ENCODE assay signal across 19 cellular contexts in the genomic region with DNA sequence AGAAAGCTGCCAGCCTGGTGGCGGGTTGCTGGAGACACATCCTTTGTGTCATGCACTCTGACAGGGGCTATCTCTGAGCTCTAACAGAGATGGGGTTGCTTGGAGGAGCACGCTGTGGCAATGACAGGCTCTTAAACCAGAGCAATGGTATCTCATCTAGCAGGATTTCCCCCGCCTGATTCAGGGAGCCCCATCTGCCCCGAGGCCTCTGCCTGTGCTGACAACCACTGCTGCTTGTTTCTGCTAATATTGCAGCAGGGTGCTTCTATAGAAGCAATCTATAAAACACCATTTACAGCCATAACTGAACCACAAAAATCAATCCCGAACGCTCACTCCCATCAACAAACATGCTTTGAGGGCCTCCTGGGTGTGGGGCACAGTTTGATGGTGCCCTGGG. TPM values are rescaled to one million over a fixed set of nuclear protein-coding genes. Genes with fewer than 3 reads are reported as not detected.
DNase-seq lines count a peak whose midpoint lies in the region; ATAC-seq and TF ChIP-seq lines count a peak whose summit lies in the region.
"Had no signal": no experiment of that assay in that cellular context is flagged by ENCODE, and none has a peak within 500 bp of the region (broad histone marks: within the 10 kb centered on the region; RNA-seq: fewer than 3 reads in every experiment).

No MANE protein-coding gene starts in this region.

- no peaks in the 10 kb centered on the region for H3K9me3 Mint-ChIP-seq in type B pancreatic cell
- H3K9me3 Mint-ChIP-seq: H9 had no signal

- H3K4me1 ChIP-seq in cardiac muscle cell (ENCODE audit: low read depth) = peaks cover 34% of the 10 kb centered on the region
- peaks cover 8% of the 10 kb centered on the region for H3K4me1 ChIP-seq in adipocyte (ENCODE audit: control insufficient read depth, insufficient read depth, low read length)
- peaks cover 5% of the 10 kb centered on the region for H3K4me1 ChIP-seq in mesenchymal stem cell (ENCODE audit: control insufficient read depth, insufficient read depth, low read depth, low read length)

- H3K27ac Mint-ChIP-seq in type B pancreatic cell = peak overlapping the region; percentile 14
- H3K27ac Mint-ChIP-seq: CD14-positive monocyte, H9 had no signal

- H3K27ac ChIP-seq in cardiac muscle cell (peak overlapping the region; percentile 20), mesenchymal stem cell (ENCODE audit: low read length, poor library complexity, severe bottlenecking) (no peak overlapping the region)
- H3K27ac ChIP-seq: RWPE1 had no signal

- peak overlapping the region in 1 of 2 experiments; percentile 87 for H2BK12ac ChIP-seq in mesenchymal stem cell (ENCODE audit: low read length in 2 of 2)

- no peak overlapping the region for H2AFZ ChIP-seq in mesenchymal stem cell (ENCODE audit: low read depth, low read length)

- H3K14ac ChIP-seq in mesenchymal stem cell (ENCODE audit: low read length in 2 of 2) = no peak overlapping the region

- H3K4me3 Mint-ChIP-seq in type B pancreatic cell = peak overlapping the region; percentile 25
- H3K4me3 Mint-ChIP-seq: CD14-positive monocyte, H9 had no signal

- H3K36me3 ChIP-seq in cardiac muscle cell (no peaks in the 10 kb centered on the region), adipocyte (ENCODE audit: control insufficient read depth, insufficient read depth, low read length, severe bottlenecking) (no peaks in the 10 kb centered on the region), mesenchymal stem cell (ENCODE audit: control insufficient read depth in 1 of 2, insufficient read depth in 2 of 2, low read depth in 1 of 2, low read length in 2 of 2) (no peaks in the 10 kb centered on the region)

- ATAC-seq in Right ventricle myocardium inferior (no peak), HG03108 (IDR thresholded peaks at IDR 0.05; ENCODE audit: unreplicated experiment) (no peak)

- no peaks in the 10 kb centered on the region for H3K27me3 ChIP-seq in cardiac muscle cell
- no peaks in the 10 kb centered on the region for H3K27me3 ChIP-seq in adipocyte (replicated peaks; ENCODE audit: control insufficient read depth, insufficient read depth, low read length)
- no peaks in the 10 kb centered on the region for H3K27me3 ChIP-seq in mesenchymal stem cell (ENCODE audit: control insufficient read depth in 1 of 2, insufficient read depth in 1 of 2, low read length in 2 of 2)

- no peak overlapping the region for H3K23ac ChIP-seq in mesenchymal stem cell (ENCODE audit: low read length in 2 of 2)

- peak overlapping the region; percentile 30 for H4K8ac ChIP-seq in mesenchymal stem cell (ENCODE audit: low read length)

- no peaks in the 10 kb centered on the region for H3K36me3 Mint-ChIP-seq in type B pancreatic cell
- H3K36me3 Mint-ChIP-seq: CD14-positive monocyte had no signal

- peaks cover 5% of the 10 kb centered on the region for H3K27me3 Mint-ChIP-seq in type B pancreatic cell

- H3K9ac ChIP-seq in adipocyte (ENCODE audit: low read length) = no peak overlapping the region
- H3K9ac ChIP-seq in mesenchymal stem cell (ENCODE audit: low read length) = no peak overlapping the region

- no peak overlapping the region for H2BK120ac ChIP-seq in mesenchymal stem cell (ENCODE audit: low read depth, low read length)

- no peak overlapping the region for H2AK5ac ChIP-seq in mesenchymal stem cell (ENCODE audit: low read length, severe bottlenecking)

- H3K4me3 ChIP-seq in cardiac muscle cell = no peak overlapping the region
- no peak overlapping the region for H3K4me3 ChIP-seq in adipocyte (ENCODE audit: low read length)
- H3K4me3 ChIP-seq in mesenchymal stem cell (ENCODE audit: insufficient read depth in 1 of 2, low read depth in 1 of 2, low read length in 2 of 2) = no peak overlapping the region
- H3K4me3 ChIP-seq: GM12878 had no signal

- peak overlapping the region in 1 of 2 experiments; percentile 49 for H3K18ac ChIP-seq in mesenchymal stem cell (ENCODE audit: low read depth in 1 of 2, low read length in 2 of 2)

- no peaks in the 10 kb centered on the region for H3K79me1 ChIP-seq in mesenchymal stem cell (replicated peaks; ENCODE audit: low read length, poor library complexity, severe bottlenecking)

- no peak overlapping the region for H2BK5ac ChIP-seq in mesenchymal stem cell (ENCODE audit: low read depth, low read length, poor library complexity, severe bottlenecking)

- TF ChIP-seq CTCF in cardiac muscle cell (IDR thresholded peaks at IDR 0.05; ENCODE audit: low read depth, low read length) = no peak
- no peak for TF ChIP-seq CTCF in type B pancreatic cell (conservative IDR thresholded peaks at IDR 0.05)

- peak overlapping the region; percentile 44 for H2BK15ac ChIP-seq in mesenchymal stem cell (ENCODE audit: low read depth, poor library complexity, severe bottlenecking)

- H4K91ac ChIP-seq in mesenchymal stem cell (ENCODE audit: low read length) = peak overlapping the region; percentile 7

- 52% methylated on average over 4 of the region's 6 CpGs for WGBS in mesenchymal stem cell

- intact Hi-C loops in Right ventricle myocardium inferior (cut with DNase I) = loop anchor here (5.0 kb wide), 2 partner anchors 62 to 77 kb away; no protein-coding TSS in a partner anchor

- no peaks in the 10 kb centered on the region for H3K9me3 ChIP-seq in cardiac muscle cell (ENCODE audit: low read depth)
- no peaks in the 10 kb centered on the region for H3K9me3 ChIP-seq in adipocyte (ENCODE audit: control insufficient read depth, low read length)
- no peaks in the 10 kb centered on the region for H3K9me3 ChIP-seq in mesenchymal stem cell (ENCODE audit: control insufficient read depth, low read length)

- H3K4me1 Mint-ChIP-seq in type B pancreatic cell (ENCODE audit: unreplicated experiment) = peaks cover 56% of the 10 kb centered on the region

- no peak for DNase-seq in cardiac muscle cell (ENCODE audit: low read depth in 1 of 2, low spot score in 1 of 2)
- no peak for DNase-seq in Right ventricle myocardium inferior (ENCODE audit: missing footprints)
- DNase-seq in adipocyte (ENCODE audit: low read depth) = peak; percentile 22
- DNase-seq in mesenchymal stem cell = no peak
- DNase-seq in type B pancreatic cell (ENCODE audit: extremely low spot score, unreplicated experiment) = no peak
- no peak for DNase-seq in NCI-H2227 treated with DMSO at 0.1 percent for 48 hours (lab: John Stamatoyannopoulos, UW)
- DNase-seq in germinal center (ENCODE audit: low spot score) = no peak
- DNase-seq: 8988T, Calu3, H9, IMR-90, NCI-H2029, NCI-H524 had no signal

- no peak overlapping the region for H3K4ac ChIP-seq in mesenchymal stem cell (ENCODE audit: low read depth in 1 of 2, low read length in 2 of 2)

- no peak overlapping the region for H3K4me2 ChIP-seq in mesenchymal stem cell (ENCODE audit: low read length, poor library complexity, severe bottlenecking)

RNA-seq across cellular contexts. Expression of a gene that starts 12.8 kb away (rescaled TPM):
- total RNA-seq in cardiac muscle cell (67.2 and 70.4 TPM in 2 replicates), Right ventricle myocardium inferior (66.6 TPM), type B pancreatic cell (ENCODE audit: low replicate concordance) (54.1 and 56.1 TPM in 2 replicates)
- 104 and 117 TPM in 2 replicates for polyA plus RNA-seq in cardiac muscle cell
- polyA plus RNA-seq in mesenchymal stem cell (2013, experiment 1 of 2) = 67.3 TPM
- polyA plus RNA-seq in mesenchymal stem cell (2013, experiment 2 of 2) = 68.7 TPM

RNA-seq across cellular contexts. Expression of a gene that starts 17.6 kb away (rescaled TPM):
- total RNA-seq in cardiac muscle cell (37.2 and 47.0 TPM in 2 replicates), Right ventricle myocardium inferior (13,356 TPM), type B pancreatic cell (ENCODE audit: low replicate concordance) (1.4 and 9.3 TPM in 2 replicates)
- 17.5 and 20.4 TPM in 2 replicates for polyA plus RNA-seq in cardiac muscle cell
- 1.2 TPM for polyA plus RNA-seq in mesenchymal stem cell (2013, experiment 1 of 2)
- 1.8 TPM for polyA plus RNA-seq in mesenchymal stem cell (2013, experiment 2 of 2)
- total RNA-seq: Calu3, G401, OCI-LY7 had no signal
- polyA plus RNA-seq: GM12878 had no signal

RNA-seq across cellular contexts. Expression of a gene that starts 34.1 kb away (rescaled TPM):
- total RNA-seq in cardiac muscle cell (275 and 292 TPM in 2 replicates), Right ventricle myocardium inferior (119 TPM), type B pancreatic cell (ENCODE audit: low replicate concordance) (11.5 and 49.4 TPM in 2 replicates)
- 185 and 188 TPM in 2 replicates for polyA plus RNA-seq in cardiac muscle cell
- polyA plus RNA-seq in mesenchymal stem cell (2013, experiment 1 of 2) = 19.3 TPM
- 19.1 TPM for polyA plus RNA-seq in mesenchymal stem cell (2013, experiment 2 of 2)
- polyA plus RNA-seq: CD14-positive monocyte had no signal

Comparison
In these comparisons a context has a peak if more than half of its experiments do, and no peak if none do; other contexts are left out.
1. RNA of a gene that starts 17.6 kb away (total RNA-seq): 13,356 TPM in Right ventricle myocardium inferior (single experiment); 37.2 to 47.0 TPM in cardiac muscle cell and 1.4 to 9.3 TPM in type B pancreatic cell; every median in the first group is over 100 times any median in the second.